8 cellular contexts compared by ENCODE assay signal in genomic region chr15:67076147-67076843, GRCh38. TPM values are rescaled to one million over a fixed set of nuclear protein-coding genes. Genes with fewer than 3 reads are reported as not detected.
A peak's percentile ranks its signal among the peaks of the same experiment; 100 is the strongest.
DNase-seq lines count a peak whose midpoint lies in the region; ATAC-seq and TF ChIP-seq lines count a peak whose summit lies in the region.

No MANE protein-coding gene starts in this region.

- no peak for TF ChIP-seq CTCF in suprapubic skin (IDR thresholded peaks at IDR 0.05)
- TF ChIP-seq CTCF in sigmoid colon (IDR thresholded peaks at IDR 0.05): no peak

- 75% methylated on average over 13 of the region's 13 CpGs for WGBS in suprapubic skin
- 75 to 86% methylated on average over 13 of the region's 13 CpGs for WGBS in sigmoid colon, 2 donors

- no peak overlapping the region for H3K4me3 ChIP-seq in suprapubic skin
- H3K4me3 ChIP-seq in sigmoid colon: no peak overlapping the region

- H3K27ac ChIP-seq in suprapubic skin (peak overlapping the region; percentile 66), sigmoid colon (peak overlapping the region in 2 of 4 donors; percentile 8 to 37)

- DNase-seq in A172 (ENCODE audit: low spot score): peak; percentile 86
- DNase-seq in RPMI7951 (ENCODE audit: low read depth): peak; percentile 82
- peak; percentile 55 for DNase-seq in fibroblast of gingiva (ENCODE audit: low read depth)
- no peak for DNase-seq in suprapubic skin (ENCODE audit: low spot score in 2 of 2)
- no peak for DNase-seq in sigmoid colon
- no peak for DNase-seq in NCI-H1092 (lab: John Stamatoyannopoulos, UW)
- DNase-seq in DMS53 (lab: John Stamatoyannopoulos, UW): no peak

- H3K9me3 ChIP-seq in suprapubic skin (no peaks in the 10 kb centered on the region), sigmoid colon (no peaks in the 10 kb centered on the region)

- ATAC-seq in GM21423 (IDR thresholded peaks at IDR 0.05; ENCODE audit: unreplicated experiment): peak; percentile 41

- TF ChIP-seq POLR2A in suprapubic skin (IDR thresholded peaks at IDR 0.05): no peak
- TF ChIP-seq POLR2A in sigmoid colon (IDR thresholded peaks at IDR 0.05): no peak

- H3K4me1 ChIP-seq in suprapubic skin (peaks cover 74% of the 10 kb centered on the region), sigmoid colon (peaks cover 0 to 91% (median 57%) of the 10 kb centered on the region in 4 donors)

- H3K36me3 ChIP-seq in suprapubic skin: no peaks in the 10 kb centered on the region
- H3K36me3 ChIP-seq in sigmoid colon: no peaks in the 10 kb centered on the region

- TF ChIP-seq EP300 in suprapubic skin (IDR thresholded peaks at IDR 0.05) (no peak), sigmoid colon (IDR thresholded peaks at IDR 0.05) (no peak)

- intact Hi-C loops in sigmoid colon (cut with DNase I): no loop called here

- H3K27me3 ChIP-seq in suprapubic skin: no peaks in the 10 kb centered on the region
- no peaks in the 10 kb centered on the region for H3K27me3 ChIP-seq in sigmoid colon

RNA-seq across cellular contexts. Expression of gene SMAD3, which starts 10.9 kb away (rescaled TPM):
- total RNA-seq in A172 (2014; rRNA removed; shearing (Covaris generic)): 5.2 and 7.2 TPM in 2 replicates
- total RNA-seq in RPMI7951 (2014; rRNA removed; shearing (Covaris generic)): 17.7 and 19.7 TPM in 2 replicates
- total RNA-seq in suprapubic skin (10 to 100 TPM; 41.9 to 94.9 (median 56.1) TPM), sigmoid colon (10 to 100 TPM; 17.8 to 28.2 (median 18.4) TPM)
- polyA plus RNA-seq in sigmoid colon: 10 to 100 TPM; 12.5 to 23.2 (median 13.8) TPM

Comparison
In these comparisons a context has a peak if more than half of its experiments do, and no peak if none do; other contexts are left out.
1. DNase-seq: peak in A172 (single experiment), RPMI7951 (single experiment) and fibroblast of gingiva (single experiment); none in suprapubic skin (0 of 2), sigmoid colon (single experiment), NCI-H1092 (single experiment) and DMS53 (single experiment).